ENCODE assay signal across 9 cellular contexts in the genomic region with DNA sequence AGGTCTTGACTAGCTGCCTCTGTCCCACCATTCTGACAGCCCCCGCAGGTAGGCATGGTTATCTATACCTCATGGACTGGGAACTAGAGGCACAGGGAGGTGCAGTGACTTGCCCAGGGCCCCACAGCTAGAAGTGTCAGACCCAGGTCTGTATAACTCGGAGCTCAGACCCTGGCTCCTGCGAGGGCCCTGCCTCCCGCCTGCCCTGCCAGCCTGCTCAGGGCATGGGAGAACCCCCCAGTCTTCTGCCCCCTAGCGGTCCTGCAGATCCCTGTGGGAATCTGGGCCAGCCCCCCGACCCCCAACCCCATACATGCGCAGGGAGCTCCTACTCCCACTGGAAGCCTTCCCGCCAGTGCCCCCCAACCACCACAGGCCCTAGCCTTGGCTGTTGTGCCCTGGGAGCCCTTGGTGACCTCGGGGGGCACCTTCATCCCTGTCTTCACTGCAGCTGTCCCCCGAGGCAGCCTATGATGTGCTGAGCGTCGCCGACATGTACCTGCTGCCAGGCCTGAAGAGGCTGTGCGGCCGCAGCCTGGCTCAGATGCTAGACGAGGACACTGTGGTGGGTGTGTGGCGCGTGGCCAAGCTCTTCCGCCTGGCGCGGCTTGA. TPM values are rescaled to one million over a fixed set of nuclear protein-coding genes. Genes with fewer than 3 reads are reported as not detected.
DNase-seq lines count a peak whose midpoint lies in the region; ATAC-seq and TF ChIP-seq lines count a peak whose summit lies in the region.
"Had no signal": no experiment of that assay in that cellular context is flagged by ENCODE, and none has a peak within 500 bp of the region (broad histone marks: within the 10 kb centered on the region; RNA-seq: fewer than 3 reads in every experiment).

No MANE protein-coding gene starts in this region.

- H3K27ac Mint-ChIP-seq in HFFc6 (no peak overlapping the region), neural progenitor cell (peak overlapping the region; percentile 25)
- H3K27ac Mint-ChIP-seq in effector memory CD8-positive, alpha-beta T cell = peak overlapping the region; percentile 29 to 41
- no peak overlapping the region for H3K27ac Mint-ChIP-seq in CD8-positive, alpha-beta T cell

- no peak overlapping the region for H3K4me2 ChIP-seq in neural progenitor cell

- H3K27me3 ChIP-seq in AG04450 (ENCODE audit: control insufficient read depth, insufficient read depth, low read length) = no peaks in the 10 kb centered on the region
- peaks cover 3% of the 10 kb centered on the region for H3K27me3 ChIP-seq in neural progenitor cell
- no peaks in the 10 kb centered on the region for H3K27me3 ChIP-seq in CD8-positive, alpha-beta T cell (ENCODE audit: insufficient read depth, low read length)
- H3K27me3 ChIP-seq: BE2C had no signal

- H3K36me3 Mint-ChIP-seq in HFFc6 (ENCODE audit: low read depth) (0 out of 2 replicates have a peak, but pooled peaks cover 3% of the 10 kb centered on the region), neural progenitor cell (peaks cover 3% of the 10 kb centered on the region)
- H3K36me3 Mint-ChIP-seq in effector memory CD8-positive, alpha-beta T cell (ENCODE audit: insufficient read depth) = peaks cover 9% of the 10 kb centered on the region
- H3K36me3 Mint-ChIP-seq in CD8-positive, alpha-beta T cell = peaks cover 36% of the 10 kb centered on the region

- POLR2A ChIA-PET in AG04450 (lab: Yijun Ruan, JAX) = interaction anchor here (0.6 kb wide), 2 partner anchors 70 to 670 kb away, joined by 3 to 14 read pairs; no protein-coding TSS in a partner anchor
- POLR2A ChIA-PET in CD8-positive, alpha-beta T cell (lab: Charles Lee) = interaction anchor here (1.7 kb wide), 1 partner anchor 16 kb away, joined by 3 read pairs; no protein-coding TSS in a partner anchor

- no peak overlapping the region for H3K9ac ChIP-seq in neural progenitor cell

- H4K20me1 ChIP-seq in neural progenitor cell (ENCODE audit: low read depth) = no peaks in the 10 kb centered on the region

- intact Hi-C loops in CD8-positive, alpha-beta T cell (cut with DNase I, micrococcal nuclease) = loop anchor here (10.0 kb wide), 3 partner anchors 475 to 1765 kb away; a partner anchor contains a TSS

- H3K4me1 ChIP-seq in neural progenitor cell = no peaks in the 10 kb centered on the region
- peaks cover 12% of the 10 kb centered on the region for H3K4me1 ChIP-seq in CD8-positive, alpha-beta T cell (ENCODE audit: insufficient read depth, low read length)
- H3K4me1 ChIP-seq: BE2C had no signal

- H3K4me3 ChIP-seq in AG04450 (ENCODE audit: low read depth, low read length) (no peak overlapping the region), neural progenitor cell (no peak overlapping the region)
- H3K4me3 ChIP-seq in CD8-positive, alpha-beta T cell (ENCODE audit: low read depth, low read length) = no peak overlapping the region

- H2AFZ ChIP-seq in neural progenitor cell (replicated peaks) = no peak overlapping the region

- ATAC-seq in effector memory CD8-positive, alpha-beta T cell (replicated peaks) = no peak
- ATAC-seq in CD8-positive, alpha-beta T cell = no peak

- CTCF ChIA-PET in AG04450 (lab: Charles Lee) = interaction anchor here (0.6 to 2.4 kb wide), 4 partner anchors 9 to 329 kb away, joined by 3 to 7 read pairs (median 4); no protein-coding TSS in a partner anchor
- CTCF ChIA-PET in CD8-positive, alpha-beta T cell (lab: Charles Lee) = interaction anchor here (1.0 to 1.7 kb wide), 3 partner anchors 13 to 27 kb away, joined by 3 to 6 read pairs (median 4); no protein-coding TSS in a partner anchor

- H3K4me1 Mint-ChIP-seq in HFFc6 (ENCODE audit: low read depth) (peaks cover 10% of the 10 kb centered on the region), neural progenitor cell (peaks cover 10% of the 10 kb centered on the region)
- peaks cover 15 to 26% of the 10 kb centered on the region in 2 donors for H3K4me1 Mint-ChIP-seq in effector memory CD8-positive, alpha-beta T cell (ENCODE audit: low read depth in 2 of 2)
- peaks cover 27% of the 10 kb centered on the region for H3K4me1 Mint-ChIP-seq in CD8-positive, alpha-beta T cell (ENCODE audit: low read depth)

- H3K27ac ChIP-seq in AG04450 (ENCODE audit: low read depth, low read length) = no peak overlapping the region
- H3K27ac ChIP-seq in neural progenitor cell = no peak overlapping the region
- H3K27ac ChIP-seq in CD8-positive, alpha-beta T cell (ENCODE audit: low read depth, low read length) = no peak overlapping the region

- H3F3A ChIP-seq in neural progenitor cell (ENCODE audit: low read depth) = peaks cover 8% of the 10 kb centered on the region

- no peaks in the 10 kb centered on the region for H3K36me3 ChIP-seq in neural progenitor cell
- H3K36me3 ChIP-seq in CD8-positive, alpha-beta T cell (ENCODE audit: insufficient read depth, low read length) = peaks cover 9% of the 10 kb centered on the region
- H3K36me3 ChIP-seq: BE2C had no signal

- no peaks in the 10 kb centered on the region for H3K79me2 ChIP-seq in neural progenitor cell (ENCODE audit: low read depth)

- no peaks in the 10 kb centered on the region for H3K9me3 Mint-ChIP-seq in HFFc6
- H3K9me3 Mint-ChIP-seq in effector memory CD8-positive, alpha-beta T cell = no peaks in the 10 kb centered on the region
- H3K9me3 Mint-ChIP-seq in neural progenitor cell = no peaks in the 10 kb centered on the region
- H3K9me3 Mint-ChIP-seq in CD8-positive, alpha-beta T cell = no peaks in the 10 kb centered on the region

- no peak overlapping the region for H3K4me3 Mint-ChIP-seq in HFFc6
- no peak overlapping the region for H3K4me3 Mint-ChIP-seq in effector memory CD8-positive, alpha-beta T cell
- H3K4me3 Mint-ChIP-seq in neural progenitor cell = no peak overlapping the region
- H3K4me3 Mint-ChIP-seq in CD8-positive, alpha-beta T cell = no peak overlapping the region

- peak; percentile 11; the same call in 1 of the 2 replicates for TF ChIP-seq CTCF in AG04450 (IDR thresholded peaks at IDR 0.05; ENCODE audit: low read depth, low read length)
- TF ChIP-seq CTCF in HFFc6 (IDR thresholded peaks at IDR 0.05) = peak; percentile 71; the same call in 1 of the 2 replicates
- TF ChIP-seq CTCF in neural progenitor cell (IDR thresholded peaks at IDR 0.05) = peak; percentile 52
- TF ChIP-seq CTCF in CD8-positive, alpha-beta T cell (IDR thresholded peaks at IDR 0.05) = no peak

- DNase-seq in AG04450 (ENCODE audit: low read depth, low spot score) = no peak
- DNase-seq in HFFc6 = no peak
- DNase-seq in effector memory CD8-positive, alpha-beta T cell = no peak
- peak; percentile 56 for DNase-seq in neural progenitor cell (ENCODE audit: low spot score)
- no peak for DNase-seq in NCI-H526 treated with DMSO at 0.1 percent for 48 hours (lab: John Stamatoyannopoulos, UW)
- DNase-seq in stimulated activated CD4-positive, alpha-beta T cell treated with anti-CD3 and anti-CD28 coated beads, Interleukin-4, amount 100 ng/mL, for 4 hours = no peak
- DNase-seq in CD8-positive, alpha-beta T cell = no peak
- DNase-seq in superior temporal gyrus (ENCODE audit: extremely low spot score) = no peak
- DNase-seq: BE2C had no signal

- no peaks in the 10 kb centered on the region; the same call in none of the 2 replicates for H3K27me3 Mint-ChIP-seq in HFFc6 (ENCODE audit: insufficient read depth)
- H3K27me3 Mint-ChIP-seq in effector memory CD8-positive, alpha-beta T cell = no peaks in the 10 kb centered on the region
- H3K27me3 Mint-ChIP-seq in neural progenitor cell (ENCODE audit: insufficient read depth, low read depth) = peaks cover 5% of the 10 kb centered on the region
- H3K27me3 Mint-ChIP-seq in CD8-positive, alpha-beta T cell (ENCODE audit: low read depth) = no peaks in the 10 kb centered on the region

- no peaks in the 10 kb centered on the region; the same call in 1 of the 2 replicates for H3K9me3 ChIP-seq in AG04450 (ENCODE audit: control insufficient read depth, insufficient read depth, low read length)
- no peaks in the 10 kb centered on the region for H3K9me3 ChIP-seq in neural progenitor cell (ENCODE audit: low read depth)
- no peaks in the 10 kb centered on the region for H3K9me3 ChIP-seq in CD8-positive, alpha-beta T cell (ENCODE audit: low read length)
- H3K9me3 ChIP-seq: BE2C had no signal

RNA-seq across cellular contexts. Expression of a gene that starts 6.9 kb away (rescaled TPM):
- polyA plus RNA-seq in AG04450 (2011; rRNA removed) = 15.5 and 19.5 TPM in 2 replicates
- 22.1 and 30.5 TPM in 2 replicates for polyA minus RNA-seq in AG04450 (2011; rRNA and poly(A)+ RNA removed)
- 10 to 100 TPM in 4 of 6 experiments, 1 to 10 TPM in 2; 9.5 to 14.0 (median 11.5) TPM for total RNA-seq in HFFc6 (2021; fragmentation: NEBNext Ultra II Directional; extraction: Animal tissue kit (Norgen Biotek cat#: 25700))
- 2.4 and 4.9 TPM in 2 replicates for total RNA-seq in neural progenitor cell (ENCODE audit: low replicate concordance)
- total RNA-seq in CD8-positive, alpha-beta T cell = 10 to 100 TPM; 86.0 to 88.1 TPM

RNA-seq across cellular contexts. Expression of a gene that starts 50.7 kb away (rescaled TPM):
- polyA plus RNA-seq in AG04450 (2011; rRNA removed) = 1.5 and 1.9 TPM in 2 replicates
- polyA minus RNA-seq in AG04450 (2011; rRNA and poly(A)+ RNA removed) = 0.32 and 0.39 TPM in 2 replicates
- total RNA-seq in HFFc6 (2021; fragmentation: NEBNext Ultra II Directional; extraction: Animal tissue kit (Norgen Biotek cat#: 25700)) = under 1 TPM in 1 of 6 experiments, not detected in 5; 0.09 TPM
- total RNA-seq in neural progenitor cell (ENCODE audit: low replicate concordance) = 18.4 and 43.8 TPM in 2 replicates
- 1 to 10 TPM; 2.7 to 3.2 TPM for total RNA-seq in CD8-positive, alpha-beta T cell

Comparison
In these comparisons a context has a peak if more than half of its experiments do, and no peak if none do; other contexts are left out.
1. H3K27ac Mint-ChIP-seq: peak in effector memory CD8-positive, alpha-beta T cell (2 of 2) and neural progenitor cell (single experiment); none in HFFc6 (single experiment) and CD8-positive, alpha-beta T cell (single experiment).
2. RNA of a gene that starts 6.9 kb away (total RNA-seq): 86.0 to 88.1 TPM in CD8-positive, alpha-beta T cell; 9.5 to 14.0 TPM in HFFc6 and 2.4 to 4.9 TPM in neural progenitor cell; every median in the first group is over 4 times any median in the second.